21 cellular contexts compared by ENCODE assay signal in genomic region chr2:167103028-167103756, GRCh38.
DNase-seq lines count a peak whose midpoint lies in the region; ATAC-seq and FAIRE-seq lines count a peak whose summit lies in the region.
"Had no signal": no experiment of that assay in that cellular context is flagged by ENCODE, and none has a peak within 500 bp of the region (broad histone marks: within the 10 kb centered on the region; RNA-seq: fewer than 3 reads in every experiment).

No MANE protein-coding gene starts in this region.

- in situ Hi-C loops in SK-MEL-5 (cut with HindIII; ENCODE audit: low pct_unique_long_range_greater_than_20kb, low sequenced_read_pairs): no loop called here

- no peak overlapping the region for H3K4me3 ChIP-seq in neuronal stem cell (ENCODE audit: low read length in 2 of 2)
- H3K4me3 ChIP-seq: BLaER1 treated with 17β-estradiol and CSF1 and Interleukin-3, amounts not matched to agents 10 nM and 100 nM; GM12878 had no signal

- no peak overlapping the region for H3K23ac ChIP-seq in neuronal stem cell (ENCODE audit: low read depth, low read length, poor library complexity)

- no peak overlapping the region for H3K27ac ChIP-seq in neuronal stem cell (replicated peaks; ENCODE audit: low read length)
- H3K27ac ChIP-seq: BLaER1 treated with 17β-estradiol and CSF1 and Interleukin-3, amounts not matched to agents 10 nM and 100 nM had no signal

- H3K4me1 ChIP-seq in neuronal stem cell (ENCODE audit: control insufficient read depth in 2 of 2, insufficient read depth in 1 of 2, low read depth in 1 of 2, low read length in 2 of 2): peaks cover 0 to 3% of the 10 kb centered on the region in 2 donors
- H3K4me1 ChIP-seq: BLaER1 treated with 17β-estradiol and CSF1 and Interleukin-3, amounts not matched to agents 10 nM and 100 nM had no signal

- DNase-seq in H4 (ENCODE audit: low spot score) (peak; percentile 71), SK-MEL-5 (ENCODE audit: low read depth, low spot score) (peak; percentile 98), epidermal melanocyte (ENCODE audit: insufficient read length, low spot score) (peak; percentile 30), neuronal stem cell (ENCODE audit: low spot score) (no peak), GM19239 (ENCODE audit: insufficient read length, low spot score) (no peak), mesenteric fat pad (ENCODE audit: low spot score) (no peak), NCI-H187 treated with DMSO at 0.1 percent for 48 hours (lab: John Stamatoyannopoulos, UW) (no peak)
- DNase-seq: DND-41; H9; NCI-H1417; NCI-H2029; NCI-H2171; NCI-H446 treated with DMSO at 0.1 percent for 48 hours; NK-92 treated with Interleukin-12 subunit alpha and Interleukin-12 subunit beta, amount 100 ng/mL, for 24 hours; OCI-M1 had no signal

- H3K14ac ChIP-seq in neuronal stem cell (ENCODE audit: low read length): no peak overlapping the region

- no peak for FAIRE-seq in GM19239 (lab: Jason Lieb, UNC)
- FAIRE-seq: A204.1, G401.6, GM12878, HTR-8/SVneo had no signal

- H3K79me1 ChIP-seq in neuronal stem cell (ENCODE audit: low read depth, low read length): no peaks in the 10 kb centered on the region

- H2BK5ac ChIP-seq in neuronal stem cell (ENCODE audit: low read length): no peak overlapping the region

- no CpG with 5 or more reads among the region's 5 CpGs for WGBS in neuronal stem cell (ENCODE audit: extremely low coverage in 2 of 2, insufficient read length in 2 of 2, insufficient replicate concordance in 1 of 2), 2 donors

- H2BK12ac ChIP-seq in neuronal stem cell (ENCODE audit: low read length): no peak overlapping the region

- H2AK5ac ChIP-seq in neuronal stem cell (ENCODE audit: low read depth, low read length): no peak overlapping the region

- peaks cover 0 to 4% of the 10 kb centered on the region in 2 donors for H3K9me3 ChIP-seq in neuronal stem cell (replicated peaks in 1 of 2; ENCODE audit: control insufficient read depth in 2 of 2, insufficient read depth in 1 of 2, low read depth in 1 of 2, low read length in 2 of 2)

- H4K8ac ChIP-seq in neuronal stem cell (ENCODE audit: low read depth, low read length): no peak overlapping the region

- H3K36me3 ChIP-seq in neuronal stem cell (replicated peaks in 1 of 2; ENCODE audit: control insufficient read depth in 2 of 2, insufficient read depth in 2 of 2, low read length in 2 of 2): no peaks in the 10 kb centered on the region
- H3K36me3 ChIP-seq: BLaER1 treated with 17β-estradiol and CSF1 and Interleukin-3, amounts not matched to agents 10 nM and 100 nM had no signal

- peak overlapping the region; percentile 51 for H2AFZ ChIP-seq in neuronal stem cell (ENCODE audit: low read length)

- ATAC-seq in HG03159 (IDR thresholded peaks at IDR 0.05; ENCODE audit: unreplicated experiment): no peak
- ATAC-seq: GM12878 had no signal

- no peaks in the 10 kb centered on the region for H3K27me3 ChIP-seq in neuronal stem cell (ENCODE audit: control insufficient read depth in 3 of 3, insufficient read depth in 3 of 3, low read depth in 1 of 3, low read length in 3 of 3)
- H3K27me3 ChIP-seq: BLaER1 treated with 17β-estradiol and CSF1 and Interleukin-3, amounts not matched to agents 10 nM and 100 nM had no signal

- no peak overlapping the region for H3K9ac ChIP-seq in neuronal stem cell (ENCODE audit: low read depth, low read length, poor library complexity)
- H3K9ac ChIP-seq: BLaER1 treated with 17β-estradiol and CSF1 and Interleukin-3, amounts not matched to agents 10 nM and 100 nM had no signal

- no peak overlapping the region for H2BK15ac ChIP-seq in neuronal stem cell (ENCODE audit: low read length)

- H2BK120ac ChIP-seq in neuronal stem cell (ENCODE audit: low read depth, low read length): no peak overlapping the region

- H4K91ac ChIP-seq in neuronal stem cell (ENCODE audit: low read depth, low read length, poor library complexity): no peak overlapping the region

- no peak overlapping the region for H3K4me2 ChIP-seq in neuronal stem cell (ENCODE audit: insufficient read depth, low read length, poor library complexity, severe bottlenecking)
- H3K4me2 ChIP-seq: BLaER1 treated with 17β-estradiol and CSF1 and Interleukin-3, amounts not matched to agents 10 nM and 100 nM had no signal

- no peak overlapping the region for H3K4ac ChIP-seq in neuronal stem cell (ENCODE audit: low read length)

- no peak overlapping the region for H3K18ac ChIP-seq in neuronal stem cell (ENCODE audit: low read length)

Comparison
In these comparisons a context has a peak if more than half of its experiments do, and no peak if none do; other contexts are left out.
1. DNase-seq: peak in H4 (single experiment), SK-MEL-5 (single experiment) and epidermal melanocyte (single experiment); none in neuronal stem cell (single experiment), GM19239 (single experiment), mesenteric fat pad (single experiment) and NCI-H187 treated with DMSO at 0.1 percent for 48 hours (single experiment).